In the genomic region with DNA sequence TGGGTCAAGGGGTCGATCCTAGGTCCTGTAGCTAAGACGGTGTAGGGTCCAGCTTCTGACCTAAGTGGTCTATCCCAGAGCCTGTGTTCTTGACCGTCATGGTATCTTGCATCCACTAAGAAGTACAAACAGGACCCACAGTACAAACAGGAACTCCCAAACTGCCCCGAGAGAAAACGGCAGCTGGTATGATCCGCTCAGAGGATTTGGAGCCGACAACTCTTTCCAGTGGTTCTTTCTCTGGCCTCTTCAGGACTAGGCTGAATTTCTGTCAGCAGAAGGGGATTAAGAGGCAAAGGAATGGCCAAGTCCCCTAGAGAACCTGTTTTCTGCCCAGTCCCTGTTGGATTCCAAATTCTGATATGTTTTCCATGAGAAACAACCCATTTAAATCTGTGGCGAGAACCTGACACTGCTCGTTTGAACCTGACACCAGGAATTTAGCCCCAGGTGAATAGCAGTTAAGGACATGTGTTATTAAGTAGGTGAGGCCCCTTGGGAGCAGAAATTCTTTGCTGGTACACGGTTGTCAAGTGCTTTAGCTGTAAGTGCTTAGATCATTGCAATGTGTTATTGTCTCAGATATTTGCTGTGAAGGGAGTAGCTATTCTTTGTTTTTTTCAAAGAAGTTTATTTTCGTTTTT, we compare ENCODE assay signal across 13 cellular contexts. TPM values are rescaled to one million over a fixed set of nuclear protein-coding genes. Genes with fewer than 3 reads are reported as not detected.
A peak's percentile ranks its signal among the peaks of the same experiment; 100 is the strongest.
DNase-seq lines count a peak whose midpoint lies in the region; ATAC-seq and TF ChIP-seq lines count a peak whose summit lies in the region.
"Had no signal": no experiment of that assay in that cellular context is flagged by ENCODE, and none has a peak within 500 bp of the region (broad histone marks: within the 10 kb centered on the region; RNA-seq: fewer than 3 reads in every experiment).

No MANE protein-coding gene starts in this region.

- intact Hi-C loops in body of pancreas (cut with DNase I) = no loop called here
- intact Hi-C loops in mucosa of descending colon (cut with DNase I, micrococcal nuclease) = no loop called here

- H3K27me3 Mint-ChIP-seq in type B pancreatic cell = peaks cover 26% of the 10 kb centered on the region

- H3K4me3 Mint-ChIP-seq in type B pancreatic cell = peak overlapping the region; percentile 73
- H3K4me3 Mint-ChIP-seq: T-helper 2 cell treated with Interferon-gamma antibody and Interleukin-4, amounts not matched to agents 5 μg/mL and 100 μg/mL, for 36 hours had no signal

- peaks cover 12% of the 10 kb centered on the region for H3K9me3 Mint-ChIP-seq in type B pancreatic cell
- H3K9me3 Mint-ChIP-seq: T-helper 2 cell treated with Interferon-gamma antibody and Interleukin-4, amounts not matched to agents 5 μg/mL and 100 μg/mL, for 36 hours had no signal

- no peak overlapping the region for H3K27ac ChIP-seq in body of pancreas
- H3K27ac ChIP-seq: brain microvascular endothelial cell had no signal

- H3K36me3 Mint-ChIP-seq in type B pancreatic cell = peaks cover 19% of the 10 kb centered on the region

- peak overlapping the region; percentile 83 for H3K27ac Mint-ChIP-seq in type B pancreatic cell
- H3K27ac Mint-ChIP-seq: T-helper 2 cell treated with Interferon-gamma antibody and Interleukin-4, amounts not matched to agents 5 μg/mL and 100 μg/mL, for 36 hours had no signal

- peak; percentile 24 for ATAC-seq in body of pancreas
- no peak for ATAC-seq in mucosa of descending colon
- ATAC-seq in HG03196 (IDR thresholded peaks at IDR 0.05; ENCODE audit: unreplicated experiment) = no peak
- ATAC-seq: stimulated activated naive CD8-positive, alpha-beta T cell treated with anti-CD3 and anti-CD28 coated beads, Interleukin-15, Interleukin-2, amounts not matched to agents 100 U/mL and 50 U/mL, for 24 hours had no signal

- DNase-seq in NCI-H1417 (lab: John Stamatoyannopoulos, UW) (peak; percentile 51 to 88 (median 79)), NCI-H1417 treated with DMSO at 0.1 percent for 48 hours (lab: John Stamatoyannopoulos, UW) (no peak), body of pancreas (no peak), left kidney (ENCODE audit: low read depth, low spot score) (peak; percentile 85), type B pancreatic cell (ENCODE audit: extremely low spot score, unreplicated experiment) (no peak), mucosa of descending colon (no peak), NOMO-1 treated with DMSO at 0.1 percent for 48 hours (lab: John Stamatoyannopoulos, UW; ENCODE audit: unreplicated experiment) (no peak)
- DNase-seq: activated CD8-positive, alpha-beta memory T cell treated with anti-CD3 and anti-CD28 coated beads, Interleukin-2, amount 50 U/mL, for 48 hours; brain microvascular endothelial cell; Kasumi-1; stimulated activated naive CD8-positive, alpha-beta T cell treated with anti-CD3 and anti-CD28 coated beads, Interleukin-15, Interleukin-2, amounts not matched to agents 100 U/mL and 50 U/mL, for 24 hours had no signal

- no peaks in the 10 kb centered on the region for H3K27me3 ChIP-seq in body of pancreas
- H3K27me3 ChIP-seq: brain microvascular endothelial cell had no signal

- 49 to 59% methylated on average over 11 of the region's 11 CpGs for WGBS in body of pancreas, 2 donors

- TF ChIP-seq CTCF in body of pancreas (IDR thresholded peaks at IDR 0.05) (no peak), type B pancreatic cell (conservative IDR thresholded peaks at IDR 0.05) (no peak), mucosa of descending colon (IDR thresholded peaks at IDR 0.05) (no peak)

- H3K4me1 ChIP-seq in body of pancreas = no peaks in the 10 kb centered on the region
- H3K4me1 ChIP-seq in mucosa of descending colon (ENCODE audit: low read depth) = no peaks in the 10 kb centered on the region

- H3K4me1 Mint-ChIP-seq in type B pancreatic cell (ENCODE audit: unreplicated experiment) = peaks cover 44% of the 10 kb centered on the region

- H3K9me3 ChIP-seq in body of pancreas = no peaks in the 10 kb centered on the region
- no peaks in the 10 kb centered on the region for H3K9me3 ChIP-seq in mucosa of descending colon

- H3K36me3 ChIP-seq in body of pancreas (replicated peaks in 1 of 2; ENCODE audit: insufficient read depth in 1 of 2, low read depth in 2 of 2) (no peaks in the 10 kb centered on the region), mucosa of descending colon (ENCODE audit: low read depth) (no peaks in the 10 kb centered on the region)

- no peak for TF ChIP-seq POLR2A in body of pancreas (IDR thresholded peaks at IDR 0.05)

- H3K4me3 ChIP-seq in body of pancreas = no peak overlapping the region
- H3K4me3 ChIP-seq in mucosa of descending colon = no peak overlapping the region

RNA-seq across cellular contexts. Expression of a gene that starts 50.5 kb away (rescaled TPM):
- total RNA-seq in body of pancreas = not detected
- not detected in 2 replicates for total RNA-seq in type B pancreatic cell (ENCODE audit: low replicate concordance)
- under 1 TPM in 1 of 3 donors, not detected in 2; 0.28 TPM for total RNA-seq in mucosa of descending colon

Comparison
In these comparisons a context has a peak if more than half of its experiments do, and no peak if none do; other contexts are left out.
1. DNase-seq: peak in NCI-H1417 (3 of 3) and left kidney (single experiment); none in NCI-H1417 treated with DMSO at 0.1 percent for 48 hours (single experiment), body of pancreas (0 of 4), type B pancreatic cell (single experiment), mucosa of descending colon (0 of 3) and NOMO-1 treated with DMSO at 0.1 percent for 48 hours (single experiment).